Comparison of ENCODE assay signal across 32 cellular contexts in genomic region chr7:34333184-34333583, GRCh38.
DNase-seq lines count a peak whose midpoint lies in the region; ATAC-seq, FAIRE-seq and TF ChIP-seq lines count a peak whose summit lies in the region.
"Had no signal": no experiment of that assay in that cellular context is flagged by ENCODE, and none has a peak within 500 bp of the region (broad histone marks: within the 10 kb centered on the region; RNA-seq: fewer than 3 reads in every experiment).

No MANE protein-coding gene starts in this region.

- no peaks in the 10 kb centered on the region for H3K27me3 ChIP-seq in HepG2 (ENCODE audit: control insufficient read depth in 1 of 2, insufficient read depth in 2 of 2, low read length in 2 of 2)
- H3K27me3 ChIP-seq in right lobe of liver, result no peaks in the 10 kb centered on the region
- peaks cover 3% of the 10 kb centered on the region for H3K27me3 ChIP-seq in IMR-90 (ENCODE audit: control insufficient read depth, insufficient read depth, low read length)
- H3K27me3 ChIP-seq: BE2C; BLaER1; BLaER1 treated with 17β-estradiol and CSF1 and Interleukin-3, amounts not matched to agents 10 nM and 100 nM had no signal

- no peak overlapping the region for H3K56ac ChIP-seq in IMR-90 (ENCODE audit: extremely low read depth, insufficient read depth, low read length)

- H3K4ac ChIP-seq in IMR-90 (ENCODE audit: low read depth, low read length), result no peak overlapping the region

- no peak overlapping the region for H2BK15ac ChIP-seq in IMR-90 (ENCODE audit: low read depth, low read length)

- 43% methylated on average over 2 of the region's 2 CpGs for WGBS in HepG2 (ENCODE audit: low lambda C conversion rate)
- 38% methylated on average over 1 of the region's 2 CpGs for WGBS in right lobe of liver (ENCODE audit: insufficient coverage, low coverage, low lambda C conversion rate, missing lambda C conversion rate)
- WGBS in A549 (ENCODE audit: missing lambda C conversion rate), result 44% methylated on average over 2 of the region's 2 CpGs
- WGBS in IMR-90 (ENCODE audit: extremely low coverage in 2 of 2, insufficient read length in 1 of 2), 2 experiments, result no CpG with 5 or more reads among the region's 2 CpGs

- DNase-seq in HepG2 (ENCODE audit: low spot score) (no peak), right lobe of liver (no peak), A549 (ENCODE audit: low read depth in 1 of 2, low spot score in 1 of 2) (no peak), IMR-90 (no peak), T1000 (lab: John Stamatoyannopoulos, UW) (no peak)
- no peak for DNase-seq in stimulated activated naive CD8-positive, alpha-beta T cell treated with anti-CD3 and anti-CD28 coated beads, Interleukin-15, Interleukin-2, amounts not matched to agents 100 U/mL and 50 U/mL, for 24 hours
- DNase-seq: 8988T; ACHN; AML-193; BE2C; C1 segment of cervical spinal cord; Caco-2; Calu3; CD4-positive, alpha-beta memory T cell; CD4-positive, alpha-beta T cell; CD4-positive, CD25-positive, alpha-beta regulatory T cell; CD8-positive, alpha-beta memory T cell; CD8-positive, alpha-beta T cell; COR-L47; DMS 273 treated with DMSO at 0.1 percent for 48 hours; DMS153; DMS53; DMS79; DMS79 treated with DMSO at 0.1 percent for 48 hours; DND-41; EL had no signal

- intact Hi-C loops in HepG2 (cut with micrococcal nuclease; ENCODE audit: unreplicated experiment) (no loop called here), right lobe of liver (cut with DNase I) (no loop called here), IMR-90 (cut with micrococcal nuclease) (loop anchor here (10.0 kb wide), 1 partner anchor 272 kb away; no protein-coding TSS in a partner anchor)

- TF ChIP-seq POLR2A in HepG2 (IDR thresholded peaks at IDR 0.05; ENCODE audit: insufficient read depth in 1 of 2, low read depth in 2 of 2, low read length in 2 of 2) (no peak), right lobe of liver (IDR thresholded peaks at IDR 0.05) (no peak), A549 (IDR thresholded peaks at IDR 0.05; ENCODE audit: low read length) (no peak), IMR-90 (IDR thresholded peaks at IDR 0.05; ENCODE audit: low read depth, low read length) (no peak)

- H3K79me1 ChIP-seq in IMR-90 (ENCODE audit: low read depth in 1 of 2, low read length in 2 of 2), result no peaks in the 10 kb centered on the region

- H2BK120ac ChIP-seq in IMR-90 (ENCODE audit: low read depth, low read length), result no peak overlapping the region

- FAIRE-seq in HepG2 (lab: Jason Lieb, UNC) (no peak), A549 (lab: Jason Lieb, UNC) (no peak)
- FAIRE-seq: A204.1, D721Med had no signal

- H3K4me3 ChIP-seq in HepG2 (replicated peaks in 1 of 3; ENCODE audit: insufficient read depth in 1 of 3, low read depth in 2 of 3, low read length in 3 of 3) (no peak overlapping the region), right lobe of liver (no peak overlapping the region), A549 (no peak overlapping the region), IMR-90 (ENCODE audit: insufficient read depth, low read depth, low read length) (no peak overlapping the region)
- H3K4me3 ChIP-seq: BLaER1; BLaER1 treated with 17β-estradiol and CSF1 and Interleukin-3, amounts not matched to agents 10 nM and 100 nM had no signal

- POLR2A ChIA-PET in HepG2 (lab: Yijun Ruan, JAX), result no interaction called here
- POLR2A ChIA-PET in A549 (lab: Yijun Ruan, JAX), result no interaction called here
- POLR2A ChIA-PET in IMR-90 (lab: Charles Lee; ENCODE audit: unreplicated experiment), result no interaction called here

- no peak overlapping the region for H3K4me2 ChIP-seq in HepG2 (ENCODE audit: low read depth, low read length)
- H3K4me2 ChIP-seq in A549, result no peak overlapping the region
- H3K4me2 ChIP-seq in IMR-90 (ENCODE audit: low read depth, low read length), result no peak overlapping the region
- H3K4me2 ChIP-seq: BLaER1; BLaER1 treated with 17β-estradiol and CSF1 and Interleukin-3, amounts not matched to agents 10 nM and 100 nM had no signal

- no peak overlapping the region for H4K91ac ChIP-seq in IMR-90 (ENCODE audit: insufficient read depth, low read depth, low read length)

- H3K9me1 ChIP-seq in IMR-90 (ENCODE audit: insufficient read depth, low read length), result no peaks in the 10 kb centered on the region

- H4K20me1 ChIP-seq in HepG2 (ENCODE audit: insufficient read depth, low read length) (no peaks in the 10 kb centered on the region), IMR-90 (ENCODE audit: insufficient read depth, low read length) (no peaks in the 10 kb centered on the region)
- H4K20me1 ChIP-seq: BLaER1; BLaER1 treated with 17β-estradiol and CSF1 and Interleukin-3, amounts not matched to agents 10 nM and 100 nM had no signal

- H3K27ac ChIP-seq in HepG2 (ENCODE audit: extremely low read length, insufficient read depth, low read length) (no peak overlapping the region), right lobe of liver (no peak overlapping the region), A549 (no peak overlapping the region), IMR-90 (ENCODE audit: insufficient read depth, low read length) (no peak overlapping the region)
- H3K27ac ChIP-seq: 22Rv1; BLaER1; BLaER1 treated with 17β-estradiol and CSF1 and Interleukin-3, amounts not matched to agents 10 nM and 100 nM; C4-2B had no signal

- TF ChIP-seq RAD21 in HepG2 (CRISPR knock-in tag; IDR thresholded peaks at IDR 0.05), result no peak
- TF ChIP-seq RAD21 in A549 (conservative IDR thresholded peaks at IDR 0.05 in 1 of 2, IDR thresholded peaks at IDR 0.05 in 1 of 2), result no peak
- TF ChIP-seq RAD21 in IMR-90 (IDR thresholded peaks at IDR 0.05; ENCODE audit: low read length), result no peak

- CTCF ChIA-PET in HepG2 (lab: Yijun Ruan, JAX; ENCODE audit: low intra/inter-chr PET ratio, low total read pairs) (no interaction called here), A549 (lab: Yijun Ruan, JAX) (interaction anchor here (0.8 to 4.4 kb wide), 2 partner anchors 12 to 17 kb away, joined by 3 to 24 read pairs; no protein-coding TSS in a partner anchor), IMR-90 (lab: Yijun Ruan, JAX) (interaction anchor here (0.8 kb wide), 1 partner anchor 12 kb away, joined by 3 read pairs; no protein-coding TSS in a partner anchor)

- TF ChIP-seq CTCF in HepG2 (CRISPR knock-in tag; IDR thresholded peaks at IDR 0.05) (no peak), right lobe of liver (IDR thresholded peaks at IDR 0.05) (no peak), A549 (IDR thresholded peaks at IDR 0.05) (no peak), IMR-90 (conservative IDR thresholded peaks at IDR 0.05; ENCODE audit: low read depth, low read length) (no peak)

- no peak overlapping the region for H2AK5ac ChIP-seq in IMR-90 (ENCODE audit: low read depth, low read length)

- H4K8ac ChIP-seq in IMR-90 (ENCODE audit: low read depth in 2 of 2, low read length in 2 of 2), result no peak overlapping the region

- H2AK9ac ChIP-seq in IMR-90 (replicated peaks; ENCODE audit: low read depth, low read length, poor library complexity), result no peak overlapping the region

- BruUV-seq in HepG2 (replicated peaks; lab: Mats Ljungman, UMichigan) (no TSS peak), IMR-90 (replicated peaks; lab: Mats Ljungman, UMichigan) (no TSS peak)

- dilution Hi-C loops in IMR-90 (cut with HindIII; ENCODE audit: low sequenced_read_pairs, unreplicated experiment), result no loop called here

- no peaks in the 10 kb centered on the region for H3K4me1 ChIP-seq in HepG2 (ENCODE audit: insufficient read depth, low read length)
- H3K4me1 ChIP-seq in right lobe of liver, result no peaks in the 10 kb centered on the region
- H3K4me1 ChIP-seq in A549, result no peaks in the 10 kb centered on the region
- no peaks in the 10 kb centered on the region for H3K4me1 ChIP-seq in IMR-90 (ENCODE audit: control insufficient read depth, insufficient read depth, low read length)
- H3K4me1 ChIP-seq: BE2C; BLaER1; BLaER1 treated with 17β-estradiol and CSF1 and Interleukin-3, amounts not matched to agents 10 nM and 100 nM; Caco-2 had no signal

- H3K9ac ChIP-seq in HepG2 (ENCODE audit: insufficient read depth, low read depth, low read length), result no peak overlapping the region
- no peak overlapping the region for H3K9ac ChIP-seq in IMR-90 (ENCODE audit: low read depth, low read length)
- H3K9ac ChIP-seq: BLaER1; BLaER1 treated with 17β-estradiol and CSF1 and Interleukin-3, amounts not matched to agents 10 nM and 100 nM had no signal

- in situ Hi-C loops in HepG2 (cut with HindIII; ENCODE audit: extremely low pct_ligation_motif_present, low pct_unique_long_range_greater_than_20kb) (no loop called here), IMR-90 (cut with MboI; ENCODE audit: low sequenced_read_pairs) (no loop called here)

- ATAC-seq in HepG2 (no peak), right lobe of liver (no peak), A549 (no peak), IMR-90 (ENCODE audit: low read depth) (no peak)
- ATAC-seq in stimulated activated naive CD8-positive, alpha-beta T cell treated with anti-CD3 and anti-CD28 coated beads, Interleukin-15, Interleukin-2, amounts not matched to agents 100 U/mL and 50 U/mL, for 24 hours, result no peak
- ATAC-seq: CD8-positive, alpha-beta T cell had no signal

- H4K5ac ChIP-seq in IMR-90 (ENCODE audit: low read depth, low read length), result no peak overlapping the region

- H2BK5ac ChIP-seq in IMR-90 (ENCODE audit: low read depth, low read length, poor library complexity, severe bottlenecking), result no peak overlapping the region

- no peak overlapping the region for H3K14ac ChIP-seq in IMR-90 (replicated peaks; ENCODE audit: low read depth, low read length)

- H2AFZ ChIP-seq in HepG2 (ENCODE audit: low read length) (no peak overlapping the region), IMR-90 (replicated peaks; ENCODE audit: low read length, poor library complexity) (no peak overlapping the region)

- H3K23ac ChIP-seq in IMR-90 (ENCODE audit: low read depth, low read length), result no peak overlapping the region

- H2BK20ac ChIP-seq in IMR-90 (ENCODE audit: low read depth, low read length), result no peak overlapping the region

- no peaks in the 10 kb centered on the region for H3K79me2 ChIP-seq in HepG2 (ENCODE audit: insufficient read depth, low read length)

- H3K9me3 ChIP-seq in HepG2 (ENCODE audit: low read length) (0 out of 2 replicates have a peak, but pooled peaks cover 4% of the 10 kb centered on the region), right lobe of liver (no peaks in the 10 kb centered on the region), A549 (peaks cover 3% of the 10 kb centered on the region; the same call in 1 of the 3 replicates), IMR-90 (ENCODE audit: control insufficient read depth, insufficient read depth, low read length) (no peaks in the 10 kb centered on the region)
- H3K9me3 ChIP-seq: BE2C, BLaER1, Caco-2 had no signal

- TF ChIP-seq EP300 in HepG2 (IDR thresholded peaks at IDR 0.05; ENCODE audit: low read depth in 2 of 2, low read length in 2 of 2) (no peak), HepG2 (CRISPR knock-in tag; IDR thresholded peaks at IDR 0.05; ENCODE audit: borderline replicate concordance) (no peak), A549 (IDR thresholded peaks at IDR 0.05) (no peak)

- H3K36me3 ChIP-seq in HepG2 (replicated peaks in 1 of 2; ENCODE audit: control insufficient read depth in 1 of 2, insufficient read depth in 2 of 2, low read length in 2 of 2), result no peaks in the 10 kb centered on the region
- no peaks in the 10 kb centered on the region for H3K36me3 ChIP-seq in right lobe of liver
- H3K36me3 ChIP-seq in IMR-90 (ENCODE audit: control insufficient read depth, insufficient read depth, low read length), result no peaks in the 10 kb centered on the region
- H3K36me3 ChIP-seq: BE2C; BLaER1; BLaER1 treated with 17β-estradiol and CSF1 and Interleukin-3, amounts not matched to agents 10 nM and 100 nM had no signal

- no peak overlapping the region for H3K18ac ChIP-seq in IMR-90 (ENCODE audit: low read depth, low read length)

Comparison
In these comparisons a context has a peak if more than half of its experiments do, and no peak if none do; other contexts are left out.
1. Of the 38 proteins assayed by ChIP-seq in both HepG2 and A549: peak only in HepG2: none; only in A549: none; in both: MAFK; in neither: 37.